ENCODE assay signal across 15 cellular contexts in genomic region chr14:99224116-99224910, GRCh38. TPM values are rescaled to one million over a fixed set of nuclear protein-coding genes. Genes with fewer than 3 reads are reported as not detected.
A peak's percentile ranks its signal among the peaks of the same experiment; 100 is the strongest.
DNase-seq lines count a peak whose midpoint lies in the region; ATAC-seq lines count a peak whose summit lies in the region.
"Had no signal": no experiment of that assay in that cellular context is flagged by ENCODE, and none has a peak within 500 bp of the region (broad histone marks: within the 10 kb centered on the region; RNA-seq: fewer than 3 reads in every experiment).

No MANE protein-coding gene starts in this region.

- H3K4me3 ChIP-seq in SK-N-MC (no peak overlapping the region), right cardiac atrium (ENCODE audit: low read length) (no peak overlapping the region)
- H3K4me3 ChIP-seq: testis had no signal

- peaks cover 98% of the 10 kb centered on the region for H3K4me1 Mint-ChIP-seq in activated T-cell treated with anti-CD3 and anti-CD28 coated beads, Interleukin-2, amount 50 U/mL, for 72 hours (ENCODE audit: low read depth)
- H3K4me1 Mint-ChIP-seq in effector memory CD8-positive, alpha-beta T cell (ENCODE audit: low read depth in 2 of 2): peaks cover 83 to 92% of the 10 kb centered on the region in 2 donors
- H3K4me1 Mint-ChIP-seq in stimulated activated naive CD8-positive, alpha-beta T cell treated with anti-CD3 and anti-CD28 coated beads, Interleukin-15, amount 100 ng/mL, for 72 hours: peaks cover 98% of the 10 kb centered on the region
- H3K4me1 Mint-ChIP-seq: naive B cell had no signal

- peak in 1 of 2 donors; percentile 27 for ATAC-seq in activated T-cell treated with anti-CD3 and anti-CD28 coated beads, Interleukin-2, amount 50 U/mL, for 72 hours (replicated peaks in 1 of 2)
- ATAC-seq in effector memory CD8-positive, alpha-beta T cell (replicated peaks): peak; percentile 42
- ATAC-seq in stimulated activated naive CD8-positive, alpha-beta T cell treated with anti-CD3 and anti-CD28 coated beads, Interleukin-15, amount 100 ng/mL, for 72 hours: peak; percentile 17
- ATAC-seq in right cardiac atrium: no peak

- H3K9ac ChIP-seq in SK-N-MC (ENCODE audit: insufficient read length): no peak overlapping the region

- no peaks in the 10 kb centered on the region for H3K27me3 ChIP-seq in right cardiac atrium (ENCODE audit: control insufficient read depth, insufficient read depth)
- H3K27me3 ChIP-seq: testis had no signal

- peak overlapping the region; percentile 85; the same call in 1 of the 2 replicates for H3K27ac ChIP-seq in SK-N-MC
- no peak overlapping the region for H3K27ac ChIP-seq in right cardiac atrium (ENCODE audit: low read length)
- H3K27ac ChIP-seq: testis had no signal

- peak overlapping the region; percentile 65 to 84 for H3K4me3 Mint-ChIP-seq in activated T-cell treated with anti-CD3 and anti-CD28 coated beads, Interleukin-2, amount 50 U/mL, for 72 hours
- peak overlapping the region; percentile 53 to 81 for H3K4me3 Mint-ChIP-seq in effector memory CD8-positive, alpha-beta T cell
- peak overlapping the region; percentile 70 to 89 for H3K4me3 Mint-ChIP-seq in stimulated activated naive CD8-positive, alpha-beta T cell treated with anti-CD3 and anti-CD28 coated beads, Interleukin-15, amount 100 ng/mL, for 72 hours
- H3K4me3 Mint-ChIP-seq: naive B cell had no signal

- H3K9me3 Mint-ChIP-seq in activated T-cell treated with anti-CD3 and anti-CD28 coated beads, Interleukin-2, amount 50 U/mL, for 72 hours: peaks cover 4 to 5% of the 10 kb centered on the region in 2 donors
- no peaks in the 10 kb centered on the region for H3K9me3 Mint-ChIP-seq in effector memory CD8-positive, alpha-beta T cell
- peaks cover 0 to 6% of the 10 kb centered on the region in 2 donors for H3K9me3 Mint-ChIP-seq in stimulated activated naive CD8-positive, alpha-beta T cell treated with anti-CD3 and anti-CD28 coated beads, Interleukin-15, amount 100 ng/mL, for 72 hours

- H3K4me1 ChIP-seq in right cardiac atrium (ENCODE audit: control insufficient read depth, insufficient read depth, low read length): no peaks in the 10 kb centered on the region
- H3K4me1 ChIP-seq: testis had no signal

- intact Hi-C loops in right cardiac atrium (cut with DNase I): no loop called here

- H3K36me3 Mint-ChIP-seq in activated T-cell treated with anti-CD3 and anti-CD28 coated beads, Interleukin-2, amount 50 U/mL, for 72 hours (ENCODE audit: insufficient read depth in 2 of 2): peaks cover 16 to 32% of the 10 kb centered on the region in 2 donors
- peaks cover 82% of the 10 kb centered on the region for H3K36me3 Mint-ChIP-seq in effector memory CD8-positive, alpha-beta T cell (ENCODE audit: insufficient read depth)
- H3K36me3 Mint-ChIP-seq: naive B cell had no signal

- peak overlapping the region; percentile 98 for H3K27ac Mint-ChIP-seq in activated T-cell treated with anti-CD3 and anti-CD28 coated beads, Interleukin-2, amount 50 U/mL, for 72 hours
- peak overlapping the region; percentile 99 for H3K27ac Mint-ChIP-seq in effector memory CD8-positive, alpha-beta T cell
- H3K27ac Mint-ChIP-seq in stimulated activated naive CD8-positive, alpha-beta T cell treated with anti-CD3 and anti-CD28 coated beads, Interleukin-15, amount 100 ng/mL, for 72 hours: peak overlapping the region; percentile 52 to 87
- H3K27ac Mint-ChIP-seq: naive B cell had no signal

- no peaks in the 10 kb centered on the region for H3K9me3 ChIP-seq in SK-N-MC (ENCODE audit: low read depth, low read length)
- no peaks in the 10 kb centered on the region for H3K9me3 ChIP-seq in right cardiac atrium (ENCODE audit: control insufficient read depth, low read length)
- H3K9me3 ChIP-seq: testis had no signal

- H3K36me3 ChIP-seq in SK-N-MC (ENCODE audit: insufficient read depth, low read length): peaks cover 95% of the 10 kb centered on the region

- no peaks in the 10 kb centered on the region for H3K27me3 Mint-ChIP-seq in activated T-cell treated with anti-CD3 and anti-CD28 coated beads, Interleukin-2, amount 50 U/mL, for 72 hours (ENCODE audit: low read depth)
- H3K27me3 Mint-ChIP-seq in effector memory CD8-positive, alpha-beta T cell: no peaks in the 10 kb centered on the region
- H3K27me3 Mint-ChIP-seq in stimulated activated naive CD8-positive, alpha-beta T cell treated with anti-CD3 and anti-CD28 coated beads, Interleukin-15, amount 100 ng/mL, for 72 hours: no peaks in the 10 kb centered on the region

- DNase-seq in activated T-cell treated with anti-CD3 and anti-CD28 coated beads, Interleukin-2, amount 50 U/mL, for 72 hours: no peak
- no peak for DNase-seq in activated T-cell treated with anti-CD3 and anti-CD28 coated beads, Interleukin-2, amount 50 U/mL, for 48 hours
- no peak for DNase-seq in SK-N-MC (ENCODE audit: low read depth, low spot score)
- no peak for DNase-seq in effector memory CD8-positive, alpha-beta T cell
- no peak for DNase-seq in stimulated activated naive CD8-positive, alpha-beta T cell treated with anti-CD3 and anti-CD28 coated beads, Interleukin-15, amount 100 ng/mL, for 72 hours
- DNase-seq in right cardiac atrium: no peak
- DNase-seq in NCI-H187 treated with DMSO at 0.1 percent for 48 hours (lab: John Stamatoyannopoulos, UW): no peak
- no peak for DNase-seq in occipital lobe (lab: John Stamatoyannopoulos, UW)
- DNase-seq: activated CD4-positive, CD25-positive, alpha-beta regulatory T cell treated with anti-CD3 and anti-CD28 coated beads, Interleukin-2, amount 50 U/mL, for 72 hours; activated effector memory CD4-positive, alpha-beta T cell treated with Interleukin-2 at 50 U/mL for 16 hours; Calu3; naive B cell; NCI-H1930; NCI-H526 treated with DMSO at 0.1 percent for 48 hours; testis had no signal

- 73% methylated on average over 12 of the region's 12 CpGs for WGBS in right cardiac atrium

RNA-seq across cellular contexts. Expression of gene BCL11B, which starts 47.7 kb away (rescaled TPM):
- total RNA-seq in activated T-cell treated with anti-CD3 and anti-CD28 coated beads, Interleukin-2, amount 50 U/mL, for 72 hours: 10 to 100 TPM; 54.4 to 58.0 TPM
- total RNA-seq in right cardiac atrium (under 1 TPM; 0.08 to 0.63 (median 0.23) TPM), occipital lobe (27.0 TPM)
- 0.05 TPM for polyA plus RNA-seq in right cardiac atrium

Comparison
In these comparisons a context has a peak if more than half of its experiments do, and no peak if none do; other contexts are left out.
1. ATAC-seq: peak in effector memory CD8-positive, alpha-beta T cell (single experiment) and stimulated activated naive CD8-positive, alpha-beta T cell treated with anti-CD3 and anti-CD28 coated beads, Interleukin-15, amount 100 ng/mL, for 72 hours (single experiment); none in right cardiac atrium (0 of 2).
2. RNA of gene BCL11B, which starts 47.7 kb away (total RNA-seq): 54.4 to 58.0 TPM in activated T-cell treated with anti-CD3 and anti-CD28 coated beads, Interleukin-2, amount 50 U/mL, for 72 hours and 27.0 TPM in occipital lobe (single experiment); 0.08 to 0.63 TPM in right cardiac atrium; every median in the first group is over 10 times any median in the second.
3. Peak in every context shown above with its lines, with median percentiles within 50 percentile points of each other: H3K27ac Mint-ChIP-seq and H3K4me3 Mint-ChIP-seq.